In the genomic region with DNA sequence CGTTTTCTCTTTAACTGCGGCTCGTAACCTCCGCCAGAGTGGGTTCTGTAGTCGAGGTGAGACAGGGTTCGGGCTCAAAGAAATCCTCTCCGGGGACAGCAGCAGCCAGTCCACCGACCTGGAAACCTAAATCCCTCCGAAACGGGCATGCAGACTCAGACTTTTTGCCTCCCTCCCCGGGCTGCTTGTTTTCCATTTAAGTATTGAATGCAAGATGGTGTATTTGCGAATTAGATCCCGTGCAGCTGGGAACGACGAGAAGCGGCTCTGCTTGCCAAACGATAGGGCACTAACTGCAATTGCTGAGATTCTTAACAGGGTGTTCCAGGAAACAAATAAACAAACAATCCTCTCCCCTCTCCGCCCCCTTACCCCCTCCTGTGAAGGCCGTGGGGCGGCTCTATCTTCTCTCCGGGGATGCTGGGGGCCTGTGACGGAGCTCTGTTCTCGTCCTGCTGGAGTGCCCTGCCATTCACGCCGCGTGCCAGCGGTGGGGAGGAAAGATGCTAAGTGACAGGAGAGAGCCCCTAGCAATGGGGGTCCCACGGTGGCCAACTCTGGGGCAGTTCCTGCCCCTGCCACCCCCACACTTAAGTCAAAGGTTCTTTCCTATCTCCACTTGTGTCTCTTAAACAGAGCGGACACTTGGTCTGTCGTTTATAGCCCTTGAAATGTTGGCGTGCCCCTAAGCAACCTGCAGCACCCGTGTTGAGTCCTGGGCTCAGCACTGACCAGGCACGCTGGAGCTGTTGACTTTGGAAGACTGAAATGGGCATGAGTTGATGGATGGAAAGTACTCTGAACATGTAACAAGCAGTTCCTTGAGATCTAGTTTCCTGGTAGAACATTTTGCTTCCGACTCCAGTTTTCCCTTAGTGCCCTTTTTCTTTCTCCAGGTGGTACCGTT, we compare ENCODE assay signal across 1 cellular context.
TF ChIP-seq lines count a peak whose summit lies in the region.

No MANE protein-coding gene starts in this region.

TF ChIP-seq in GM12878, 131 proteins besides CTCF, POLR2A, EP300 and RAD21 (continued from another document):
- TF ChIP-seq CUX1 (IDR thresholded peaks at IDR 0.05; ENCODE audit: insufficient replicate concordance, low read depth, low read length) (no peak), MTA3 (IDR thresholded peaks at IDR 0.05; ENCODE audit: borderline replicate concordance, low read length) (no peak), IKZF1 (conservative IDR thresholded peaks at IDR 0.05) (no peak), ZBED1 (IDR thresholded peaks at IDR 0.05; ENCODE audit: borderline replicate concordance) (no peak), PML (IDR thresholded peaks at IDR 0.05; ENCODE audit: low read length) (0 out of 2 replicates have a peak, but pooled peaks have one; percentile 18), TBL1XR1 (IDR thresholded peaks at IDR 0.05; ENCODE audit: low read depth, low read length) (no peak), NR2F1 (conservative IDR thresholded peaks at IDR 0.05) (no peak), IRF4 (IDR thresholded peaks at IDR 0.05; ENCODE audit: low read depth, low read length) (no peak), RUNX3 (IDR thresholded peaks at IDR 0.05; ENCODE audit: low read length) (0 out of 2 replicates have a peak, but pooled peaks have one; percentile 2), MTA2 (IDR thresholded peaks at IDR 0.05; ENCODE audit: low read depth) (no peak), SREBF1 (IDR thresholded peaks at IDR 0.05; ENCODE audit: low read length) (no peak), TARDBP (IDR thresholded peaks at IDR 0.05; ENCODE audit: borderline replicate concordance) (no peak), ZZZ3 (IDR thresholded peaks at IDR 0.05; ENCODE audit: control insufficient read depth, insufficient read length, low read depth) (no peak), TCF3 (IDR thresholded peaks at IDR 0.05; ENCODE audit: borderline replicate concordance, insufficient read depth, low read depth, low read length) (no peak), NFXL1 (IDR thresholded peaks at IDR 0.05; ENCODE audit: borderline replicate concordance) (no peak), GATAD2B (conservative IDR thresholded peaks at IDR 0.05; ENCODE audit: low read depth) (no peak), CREB1 (IDR thresholded peaks at IDR 0.05; ENCODE audit: low read depth) (no peak), YBX1 (IDR thresholded peaks at IDR 0.05) (no peak), ZNF207 (IDR thresholded peaks at IDR 0.05; ENCODE audit: borderline replicate concordance) (no peak)
- TF ChIP-seq, protein P1, sequence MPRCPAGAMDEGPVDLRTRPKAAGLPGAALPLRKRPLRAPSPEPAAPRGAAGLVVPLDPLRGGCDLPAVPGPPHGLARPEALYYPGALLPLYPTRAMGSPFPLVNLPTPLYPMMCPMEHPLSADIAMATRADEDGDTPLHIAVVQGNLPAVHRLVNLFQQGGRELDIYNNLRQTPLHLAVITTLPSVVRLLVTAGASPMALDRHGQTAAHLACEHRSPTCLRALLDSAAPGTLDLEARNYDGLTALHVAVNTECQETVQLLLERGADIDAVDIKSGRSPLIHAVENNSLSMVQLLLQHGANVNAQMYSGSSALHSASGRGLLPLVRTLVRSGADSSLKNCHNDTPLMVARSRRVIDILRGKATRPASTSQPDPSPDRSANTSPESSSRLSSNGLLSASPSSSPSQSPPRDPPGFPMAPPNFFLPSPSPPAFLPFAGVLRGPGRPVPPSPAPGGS (IDR thresholded peaks at IDR 0.05; ENCODE audit: borderline replicate concordance, insufficient read depth, low read depth, low read length, poor library complexity, severe bottlenecking): no peak
- TF ChIP-seq, protein P2, sequence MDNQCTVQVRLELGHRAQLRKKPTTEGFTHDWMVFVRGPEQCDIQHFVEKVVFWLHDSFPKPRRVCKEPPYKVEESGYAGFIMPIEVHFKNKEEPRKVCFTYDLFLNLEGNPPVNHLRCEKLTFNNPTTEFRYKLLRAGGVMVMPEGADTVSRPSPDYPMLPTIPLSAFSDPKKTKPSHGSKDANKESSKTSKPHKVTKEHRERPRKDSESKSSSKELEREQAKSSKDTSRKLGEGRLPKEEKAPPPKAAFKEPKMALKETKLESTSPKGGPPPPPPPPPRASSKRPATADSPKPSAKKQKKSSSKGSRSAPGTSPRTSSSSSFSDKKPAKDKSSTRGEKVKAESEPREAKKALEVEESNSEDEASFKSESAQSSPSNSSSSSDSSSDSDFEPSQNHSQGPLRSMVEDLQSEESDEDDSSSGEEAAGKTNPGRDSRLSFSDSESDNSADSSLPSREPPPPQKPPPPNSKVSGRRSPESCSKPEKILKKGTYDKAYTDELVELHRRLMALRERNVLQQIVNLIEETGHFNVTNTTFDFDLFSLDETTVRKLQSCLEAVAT (IDR thresholded peaks at IDR 0.05): no peak
